Comparison of ENCODE assay signal across 11 cellular contexts in genomic region chr5:168366124-168366523, GRCh38.
A peak's percentile ranks its signal among the peaks of the same experiment; 100 is the strongest.
DNase-seq lines count a peak whose midpoint lies in the region; TF ChIP-seq lines count a peak whose summit lies in the region.
"Had no signal": no experiment of that assay in that cellular context is flagged by ENCODE, and none has a peak within 500 bp of the region (broad histone marks: within the 10 kb centered on the region; RNA-seq: fewer than 3 reads in every experiment).

No MANE protein-coding gene starts in this region.

- H3K9me3 ChIP-seq in SJSA1 (replicated peaks) (no peaks in the 10 kb centered on the region), esophagus squamous epithelium (no peaks in the 10 kb centered on the region), trophoblast cell (ENCODE audit: insufficient read depth, low read depth, low read length) (no peaks in the 10 kb centered on the region), Karpas-422 (ENCODE audit: low read length) (no peaks in the 10 kb centered on the region), esophagus muscularis mucosa (no peaks in the 10 kb centered on the region)

- H2BK120ac ChIP-seq in trophoblast cell (ENCODE audit: insufficient read depth, low read length, poor library complexity), result peak overlapping the region; percentile 73

- peak overlapping the region; percentile 74 for H4K91ac ChIP-seq in trophoblast cell (ENCODE audit: low read depth, low read length)

- H3K4me1 ChIP-seq in SJSA1 (replicated peaks) (peaks cover 40% of the 10 kb centered on the region), esophagus squamous epithelium (peaks cover 8 to 34% (median 17%) of the 10 kb centered on the region in 3 donors), trophoblast cell (ENCODE audit: control insufficient read depth in 1 of 2, insufficient read depth in 2 of 2, low read length in 2 of 2) (peaks cover 37 to 44% of the 10 kb centered on the region in 2 experiments), Karpas-422 (ENCODE audit: low read length) (no peaks in the 10 kb centered on the region), esophagus muscularis mucosa (no peaks in the 10 kb centered on the region)

- no peaks in the 10 kb centered on the region for H4K20me1 ChIP-seq in Karpas-422 (ENCODE audit: insufficient read depth, low read depth, low read length)

- peak overlapping the region; percentile 2 for H4K8ac ChIP-seq in trophoblast cell (ENCODE audit: low read depth, low read length)

- H2AFZ ChIP-seq in trophoblast cell (ENCODE audit: insufficient read depth, low read length, poor library complexity) (no peak overlapping the region), Karpas-422 (ENCODE audit: low read length) (no peak overlapping the region)

- TF ChIP-seq POLR2A in esophagus squamous epithelium (IDR thresholded peaks at IDR 0.05) (no peak), esophagus muscularis mucosa (IDR thresholded peaks at IDR 0.05; ENCODE audit: low read depth) (no peak)

- no peak overlapping the region for H3K9ac ChIP-seq in trophoblast cell (ENCODE audit: low read length)
- no peak overlapping the region for H3K9ac ChIP-seq in Karpas-422 (ENCODE audit: low read length)

- no peak overlapping the region for H3K23ac ChIP-seq in trophoblast cell (ENCODE audit: low read length)

- peaks cover 19% of the 10 kb centered on the region for H3K79me1 ChIP-seq in trophoblast cell (ENCODE audit: low read length)

- H3K9me3 Mint-ChIP-seq in Calu3 (ENCODE audit: low read depth, unreplicated experiment), result no peaks in the 10 kb centered on the region
- H3K9me3 Mint-ChIP-seq in activated CD4-positive, alpha-beta memory T cell treated with anti-CD3 and anti-CD28 coated beads, Interleukin-2, amount 10 ng/mL, durations not matched to agents 7 days and 5 days, result no peaks in the 10 kb centered on the region
- H3K9me3 Mint-ChIP-seq: T-helper 1 cell treated with Interleukin-12 subunit alpha and Interleukin-12 subunit beta and Interleukin-4 antibody, amounts not matched to agents 30 μg/mL and 1 μg/mL, for 36 hours had no signal

- DNase-seq in Calu3 (no peak), SJSA1 (ENCODE audit: low read depth in 1 of 2, low spot score in 2 of 2) (peak in 1 of 2 experiments; percentile 64), esophagus squamous epithelium (lab: John Stamatoyannopoulos, UW) (no peak), trophoblast cell (peak; percentile 67 to 71), coronary artery (ENCODE audit: low spot score) (no peak), Karpas-422 (no peak), esophagus muscularis mucosa (ENCODE audit: extremely low spot score) (no peak)
- DNase-seq in activated CD4-positive, alpha-beta memory T cell treated with anti-CD3 and anti-CD28 coated beads, Interleukin-2, amount 10 ng/mL, durations not matched to agents 7 days and 5 days, result no peak
- DNase-seq: activated CD8-positive, alpha-beta memory T cell treated with anti-CD3 and anti-CD28 coated beads, Interleukin-2, amount 50 U/mL, for 48 hours; NCI-H446 treated with DMSO at 0.1 percent for 48 hours had no signal

- no peak for TF ChIP-seq CTCF in Calu3 (IDR thresholded peaks at IDR 0.05; ENCODE audit: unreplicated experiment)
- TF ChIP-seq CTCF in esophagus squamous epithelium (IDR thresholded peaks at IDR 0.05), result no peak
- no peak for TF ChIP-seq CTCF in coronary artery (IDR thresholded peaks at IDR 0.05)
- TF ChIP-seq CTCF in esophagus muscularis mucosa (IDR thresholded peaks at IDR 0.05), result no peak

- no TSS peak for BruUV-seq in Calu3 (replicated peaks; lab: Mats Ljungman, UMichigan)

- H2BK5ac ChIP-seq in trophoblast cell (ENCODE audit: low read depth, low read length, poor library complexity), result peak overlapping the region; percentile 67

- H3K79me2 ChIP-seq in trophoblast cell (ENCODE audit: control insufficient read depth, insufficient read depth, low read length, poor library complexity), result no peaks in the 10 kb centered on the region
- H3K79me2 ChIP-seq in Karpas-422 (ENCODE audit: low read length), result no peaks in the 10 kb centered on the region

- H3K4me3 ChIP-seq in SJSA1, result no peak overlapping the region
- H3K4me3 ChIP-seq in esophagus squamous epithelium, result no peak overlapping the region
- no peak overlapping the region for H3K4me3 ChIP-seq in trophoblast cell (ENCODE audit: low read depth, low read length)
- no peak overlapping the region for H3K4me3 ChIP-seq in coronary artery
- H3K4me3 ChIP-seq in Karpas-422 (ENCODE audit: low read length), result no peak overlapping the region
- no peak overlapping the region for H3K4me3 ChIP-seq in esophagus muscularis mucosa

- H3K14ac ChIP-seq in trophoblast cell (ENCODE audit: low read length), result peak overlapping the region; percentile 40

- no peaks in the 10 kb centered on the region for H3K9me2 ChIP-seq in Karpas-422 (replicated peaks; ENCODE audit: insufficient read depth, low read length)

- WGBS in esophagus squamous epithelium, 2 donors, result 24 to 29% methylated on average over 2 of the region's 2 CpGs
- no CpG with 5 or more reads among the region's 2 CpGs for WGBS in trophoblast cell (ENCODE audit: extremely low coverage, insufficient coverage, insufficient read length)
- WGBS in esophagus muscularis mucosa, result 53% methylated on average over 2 of the region's 2 CpGs

- peaks cover 66% of the 10 kb centered on the region for H3K4me1 Mint-ChIP-seq in Calu3 (ENCODE audit: low read depth, unreplicated experiment)
- no peaks in the 10 kb centered on the region for H3K4me1 Mint-ChIP-seq in activated CD4-positive, alpha-beta memory T cell treated with anti-CD3 and anti-CD28 coated beads, Interleukin-2, amount 10 ng/mL, durations not matched to agents 7 days and 5 days

- intact Hi-C loops in Calu3 (cut with micrococcal nuclease; ENCODE audit: unreplicated experiment) (no loop called here), esophagus squamous epithelium (cut with DNase I) (no loop called here), esophagus muscularis mucosa (cut with DNase I) (no loop called here)

- peak overlapping the region; percentile 67 for H3K18ac ChIP-seq in trophoblast cell (ENCODE audit: low read length)

- no peak overlapping the region for H4K12ac ChIP-seq in trophoblast cell (ENCODE audit: low read depth, low read length)

- no peaks in the 10 kb centered on the region for H3K27me3 ChIP-seq in SJSA1 (replicated peaks)
- no peaks in the 10 kb centered on the region for H3K27me3 ChIP-seq in esophagus squamous epithelium
- H3K27me3 ChIP-seq in trophoblast cell (ENCODE audit: insufficient read depth, low read length), result no peaks in the 10 kb centered on the region
- no peaks in the 10 kb centered on the region for H3K27me3 ChIP-seq in Karpas-422 (ENCODE audit: low read length)
- H3K27me3 ChIP-seq in esophagus muscularis mucosa, result no peaks in the 10 kb centered on the region

- peak overlapping the region; percentile 56 for H2AK5ac ChIP-seq in trophoblast cell (ENCODE audit: low read length)

- H3K27ac Mint-ChIP-seq in Calu3 (ENCODE audit: unreplicated experiment), result peak overlapping the region; percentile 72
- H3K27ac Mint-ChIP-seq in activated CD4-positive, alpha-beta memory T cell treated with anti-CD3 and anti-CD28 coated beads, Interleukin-2, amount 10 ng/mL, durations not matched to agents 7 days and 5 days, result no peak overlapping the region
- H3K27ac Mint-ChIP-seq: T-helper 1 cell treated with Interleukin-12 subunit alpha and Interleukin-12 subunit beta and Interleukin-4 antibody, amounts not matched to agents 30 μg/mL and 1 μg/mL, for 36 hours had no signal

- POLR2A ChIA-PET in activated CD4-positive, alpha-beta memory T cell treated with anti-CD3 and anti-CD28 coated beads, Interleukin-2, amount 10 ng/mL, durations not matched to agents 7 days and 5 days (lab: Charles Lee), result no interaction called here

- peak overlapping the region; percentile 51 for H3K4me2 ChIP-seq in trophoblast cell (ENCODE audit: low read length)
- H3K4me2 ChIP-seq in Karpas-422 (ENCODE audit: low read depth, low read length, poor library complexity, severe bottlenecking), result no peak overlapping the region

- H3K27ac ChIP-seq in SJSA1 (peak overlapping the region; percentile 25), esophagus squamous epithelium (peak overlapping the region; percentile 34 to 77 (median 65)), trophoblast cell (ENCODE audit: low read depth, low read length) (peak overlapping the region; percentile 89), coronary artery (no peak overlapping the region), Karpas-422 (ENCODE audit: low read length) (no peak overlapping the region), esophagus muscularis mucosa (replicated peaks in 1 of 4) (no peak overlapping the region)

- peak overlapping the region; percentile 49 for H3K4me3 Mint-ChIP-seq in Calu3 (ENCODE audit: low read depth, unreplicated experiment)
- no peak overlapping the region for H3K4me3 Mint-ChIP-seq in activated CD4-positive, alpha-beta memory T cell treated with anti-CD3 and anti-CD28 coated beads, Interleukin-2, amount 10 ng/mL, durations not matched to agents 7 days and 5 days
- H3K4me3 Mint-ChIP-seq: T-helper 1 cell treated with Interleukin-12 subunit alpha and Interleukin-12 subunit beta and Interleukin-4 antibody, amounts not matched to agents 30 μg/mL and 1 μg/mL, for 36 hours had no signal

- no peaks in the 10 kb centered on the region for H3K27me3 Mint-ChIP-seq in Calu3 (ENCODE audit: unreplicated experiment)
- peaks cover 2% of the 10 kb centered on the region for H3K27me3 Mint-ChIP-seq in activated CD4-positive, alpha-beta memory T cell treated with anti-CD3 and anti-CD28 coated beads, Interleukin-2, amount 10 ng/mL, durations not matched to agents 7 days and 5 days

- CTCF ChIA-PET in Calu3 (lab: Charles Lee), result interaction anchor here (0.6 to 3.1 kb wide), 2 partner anchors 70 to 97 kb away, joined by 3 to 15 read pairs; no protein-coding TSS in a partner anchor
- CTCF ChIA-PET in activated CD4-positive, alpha-beta memory T cell treated with anti-CD3 and anti-CD28 coated beads, Interleukin-2, amount 10 ng/mL, durations not matched to agents 7 days and 5 days (lab: Charles Lee), result no interaction called here

- peaks cover 54% of the 10 kb centered on the region for H3K36me3 Mint-ChIP-seq in Calu3 (ENCODE audit: insufficient read depth, unreplicated experiment)
- no peaks in the 10 kb centered on the region for H3K36me3 Mint-ChIP-seq in activated CD4-positive, alpha-beta memory T cell treated with anti-CD3 and anti-CD28 coated beads, Interleukin-2, amount 10 ng/mL, durations not matched to agents 7 days and 5 days (ENCODE audit: low read depth)

- H2BK12ac ChIP-seq in trophoblast cell (ENCODE audit: low read length), result peak overlapping the region; percentile 72

- TF ChIP-seq EP300 in esophagus muscularis mucosa (IDR thresholded peaks at IDR 0.05), result no peak

- no peak overlapping the region for H3K4ac ChIP-seq in trophoblast cell (ENCODE audit: low read depth, low read length)

- H3K36me3 ChIP-seq in SJSA1 (no peaks in the 10 kb centered on the region), esophagus squamous epithelium (no peaks in the 10 kb centered on the region), trophoblast cell (ENCODE audit: control insufficient read depth in 1 of 2, insufficient read depth in 2 of 2, low read length in 2 of 2) (peaks cover 0 to under 1% of the 10 kb centered on the region in 2 experiments), Karpas-422 (ENCODE audit: insufficient read depth, low read length) (no peaks in the 10 kb centered on the region), esophagus muscularis mucosa (no peaks in the 10 kb centered on the region)

Comparison
In these comparisons a context has a peak if more than half of its experiments do, and no peak if none do; other contexts are left out.
1. DNase-seq: peak in trophoblast cell (2 of 2); none in Calu3 (single experiment), esophagus squamous epithelium (single experiment), coronary artery (single experiment), activated CD4-positive, alpha-beta memory T cell treated with anti-CD3 and anti-CD28 coated beads, Interleukin-2, amount 10 ng/mL, durations not matched to agents 7 days and 5 days (single experiment), Karpas-422 (single experiment) and esophagus muscularis mucosa (single experiment).
2. H3K27ac ChIP-seq: peak in SJSA1 (single experiment), esophagus squamous epithelium (4 of 4) and trophoblast cell (single experiment); none in coronary artery (0 of 2), Karpas-422 (single experiment) and esophagus muscularis mucosa (0 of 4).